10 cellular contexts compared by ENCODE assay signal in genomic region chr5:44389410-44389879, GRCh38. TPM values are rescaled to one million over a fixed set of nuclear protein-coding genes. Genes with fewer than 3 reads are reported as not detected.
A peak's percentile ranks its signal among the peaks of the same experiment; 100 is the strongest.
DNase-seq lines count a peak whose midpoint lies in the region; ATAC-seq and TF ChIP-seq lines count a peak whose summit lies in the region.
"Had no signal": no experiment of that assay in that cellular context is flagged by ENCODE, and none has a peak within 500 bp of the region (broad histone marks: within the 10 kb centered on the region; RNA-seq: fewer than 3 reads in every experiment).

Gene FGF10, minus strand, starts transcription at chr5:44389420. Its CDS starts 738 bp downstream, at chr5:44388682.

- H3K27me3 ChIP-seq in upper lobe of left lung = peaks cover 0 to 2% (median 0%) of the 10 kb centered on the region in 4 donors

- no peak for TF ChIP-seq EP300 in upper lobe of left lung (IDR thresholded peaks at IDR 0.05)

- WGBS in upper lobe of left lung, 2 donors = 4 to 5% methylated on average over 22 of the region's 26 CpGs

- H3K4me1 ChIP-seq in upper lobe of left lung = peaks cover 5 to 21% (median 7%) of the 10 kb centered on the region in 4 donors

- CTCF ChIA-PET in activated CD4-positive, alpha-beta T cell treated with anti-CD3 and anti-CD28 coated beads, Interleukin-2, amount 10 ng/mL, durations not matched to agents 7 days and 5 days (lab: Charles Lee) = interaction anchor here (0.6 kb wide), 1 partner anchor 1569 kb away, joined by 4 read pairs; no protein-coding TSS in a partner anchor

- no peak for TF ChIP-seq POLR2A in upper lobe of left lung (IDR thresholded peaks at IDR 0.05)

- no peaks in the 10 kb centered on the region for H3K9me3 Mint-ChIP-seq in activated CD4-positive, alpha-beta T cell treated with anti-CD3 and anti-CD28 coated beads, Interleukin-2, amount 10 ng/mL, durations not matched to agents 7 days and 5 days

- H3K4me1 Mint-ChIP-seq in activated CD4-positive, alpha-beta T cell treated with anti-CD3 and anti-CD28 coated beads, Interleukin-2, amount 10 ng/mL, durations not matched to agents 7 days and 5 days = peaks cover 2% of the 10 kb centered on the region

- peak within 1 kb of the TSS; percentile 31 to 39 for H3K4me3 ChIP-seq in cardiac fibroblast (replicated peaks in 1 of 2; ENCODE audit: low read depth in 2 of 2, low read length in 2 of 2)
- H3K4me3 ChIP-seq in upper lobe of left lung = peak within 1 kb of the TSS; percentile 21 to 54 (median 38)

- H3K27ac ChIP-seq in upper lobe of left lung = peak within 1 kb of the TSS; percentile 39 to 65 (median 54)

- no peak within 1 kb of the TSS for H3K27ac Mint-ChIP-seq in activated CD4-positive, alpha-beta T cell treated with anti-CD3 and anti-CD28 coated beads, Interleukin-2, amount 10 ng/mL, durations not matched to agents 7 days and 5 days
- H3K27ac Mint-ChIP-seq: B cell had no signal

- TF ChIP-seq CTCF in cardiac fibroblast (IDR thresholded peaks at IDR 0.05; ENCODE audit: low read depth, low read length) (no peak), upper lobe of left lung (IDR thresholded peaks at IDR 0.05) (no peak)

- peaks cover 46% of the 10 kb centered on the region for H3K27me3 Mint-ChIP-seq in activated CD4-positive, alpha-beta T cell treated with anti-CD3 and anti-CD28 coated beads, Interleukin-2, amount 10 ng/mL, durations not matched to agents 7 days and 5 days

- H3K36me3 ChIP-seq in upper lobe of left lung = no peaks in the 10 kb centered on the region

- POLR2A ChIA-PET in activated CD4-positive, alpha-beta T cell treated with anti-CD3 and anti-CD28 coated beads, Interleukin-2, amount 10 ng/mL, durations not matched to agents 7 days and 5 days (lab: Charles Lee) = no interaction called here

- DNase-seq in NCI-H345 (lab: John Stamatoyannopoulos, UW) (peak; percentile 13), NCI-H345 treated with DMSO at 0.1 percent for 48 hours (lab: John Stamatoyannopoulos, UW; ENCODE audit: unreplicated experiment) (no peak), cardiac fibroblast (ENCODE audit: low read depth in 2 of 2) (peak in 1 of 2 donors; percentile 8), lung microvascular endothelial cell (ENCODE audit: low read depth in 2 of 2) (peak; percentile 1 to 3), upper lobe of left lung (peak in 1 of 2 donors; percentile 86), HT-29 (ENCODE audit: low spot score) (no peak), SKM-1 treated with dmso at 0.1 percent for 144 hours (lab: John Stamatoyannopoulos, UW; ENCODE audit: unreplicated experiment) (no peak)
- DNase-seq in activated CD4-positive, alpha-beta T cell treated with anti-CD3 and anti-CD28 coated beads, Interleukin-2, amount 10 ng/mL, durations not matched to agents 7 days and 5 days = no peak

- H3K36me3 Mint-ChIP-seq in activated CD4-positive, alpha-beta T cell treated with anti-CD3 and anti-CD28 coated beads, Interleukin-2, amount 10 ng/mL, durations not matched to agents 7 days and 5 days (ENCODE audit: low read depth) = no peaks in the 10 kb centered on the region

- H3K9me3 ChIP-seq in upper lobe of left lung = no peaks in the 10 kb centered on the region

- H3K4me3 Mint-ChIP-seq in activated CD4-positive, alpha-beta T cell treated with anti-CD3 and anti-CD28 coated beads, Interleukin-2, amount 10 ng/mL, durations not matched to agents 7 days and 5 days = no peak within 1 kb of the TSS
- H3K4me3 Mint-ChIP-seq: B cell had no signal

- ATAC-seq in upper lobe of left lung (ENCODE audit: low FRiP score in 2 of 2) = peak; percentile 60 to 82

RNA-seq across cellular contexts. Expression of gene FGF10, which starts in this region (rescaled TPM):
- not detected in 2 replicates for total RNA-seq in lung microvascular endothelial cell
- total RNA-seq in upper lobe of left lung = 10 to 100 TPM in 1 of 6 donors, 1 to 10 TPM in 5; 1.1 to 12.6 (median 2.4) TPM
- not detected for total RNA-seq in activated CD4-positive, alpha-beta T cell treated with anti-CD3 and anti-CD28 coated beads, Interleukin-2, amount 10 ng/mL, durations not matched to agents 7 days and 5 days
- not detected in 2 replicates for total RNA-seq in HT-29 (2014; rRNA removed; shearing (Covaris generic))
- total RNA-seq: B cell, dermis microvascular lymphatic vessel endothelial cell had no signal

Comparison
In these comparisons a context has a peak if more than half of its experiments do, and no peak if none do; other contexts are left out.
1. Peak in DNase-seq in lung microvascular endothelial cell; RNA of the gene not detected or under 1 TPM.